22 cellular contexts compared by ENCODE assay signal in the genomic region with DNA sequence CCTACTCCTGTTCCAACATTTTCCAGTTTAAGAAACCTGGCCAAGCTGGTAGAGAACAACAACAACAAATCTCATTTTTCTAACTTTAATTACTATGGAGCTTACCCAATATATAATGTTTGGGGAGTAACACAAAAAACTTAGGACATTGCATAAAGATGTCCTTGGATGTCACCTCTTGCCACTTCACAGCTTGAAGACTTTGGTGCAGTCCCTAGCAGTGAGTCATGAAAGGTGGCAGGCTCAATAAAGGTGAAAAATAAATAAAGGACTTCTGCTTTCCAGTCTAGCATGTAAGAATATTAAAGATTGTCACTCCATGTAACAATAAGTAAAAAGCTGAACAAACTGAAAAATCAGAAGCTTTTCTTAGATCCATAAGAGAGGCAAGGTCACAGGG. TPM values are rescaled to one million over a fixed set of nuclear protein-coding genes. Genes with fewer than 3 reads are reported as not detected.
DNase-seq lines count a peak whose midpoint lies in the region; ATAC-seq lines count a peak whose summit lies in the region.
"Had no signal": no experiment of that assay in that cellular context is flagged by ENCODE, and none has a peak within 500 bp of the region (broad histone marks: within the 10 kb centered on the region; RNA-seq: fewer than 3 reads in every experiment).

No MANE protein-coding gene starts in this region.

- no peaks in the 10 kb centered on the region for H3K36me3 ChIP-seq in CD4-positive, alpha-beta memory T cell (ENCODE audit: insufficient read depth, low read length)
- H3K36me3 ChIP-seq: MG63, SJSA1 had no signal

- peak overlapping the region; percentile 60 for H3K4me3 Mint-ChIP-seq in activated T-cell treated with anti-CD3 and anti-CD28 coated beads, Interleukin-2, amount 50 U/mL, for 4 hours
- no peak overlapping the region for H3K4me3 Mint-ChIP-seq in CD4-positive, alpha-beta memory T cell
- H3K4me3 Mint-ChIP-seq in activated naive CD8-positive, alpha-beta T cell treated with anti-CD3 and anti-CD28 coated beads for 36 hours = no peak overlapping the region
- no peak overlapping the region for H3K4me3 Mint-ChIP-seq in stimulated activated naive CD8-positive, alpha-beta T cell treated with anti-CD3 and anti-CD28 coated beads, Interleukin-15, Interleukin-2, amounts not matched to agents 100 ng/mL and 50 ng/mL, for 24 hours
- no peak overlapping the region for H3K4me3 Mint-ChIP-seq in activated CD8-positive, alpha-beta memory T cell treated with anti-CD3 and anti-CD28 coated beads, Interleukin-2, amount 10 ng/mL, durations not matched to agents 7 days and 5 days
- H3K4me3 Mint-ChIP-seq: CD8-positive, alpha-beta T cell had no signal

- no peak for ATAC-seq in activated T-cell treated with anti-CD3 and anti-CD28 coated beads, Interleukin-2, amount 50 U/mL, for 4 hours
- no peak for ATAC-seq in activated CD8-positive, alpha-beta memory T cell treated with anti-CD3 and anti-CD28 coated beads, Interleukin-2, amount 10 ng/mL, durations not matched to agents 7 days and 5 days
- ATAC-seq: CD8-positive, alpha-beta T cell had no signal

- POLR2A ChIA-PET in CD4-positive, alpha-beta memory T cell (lab: Charles Lee; ENCODE audit: partially characterized antibody) = interaction anchor here (0.7 kb wide), 1 partner anchor 35 kb away, joined by 3 read pairs; no protein-coding TSS in a partner anchor

- intact Hi-C loops in CD4-positive, alpha-beta memory T cell (cut with micrococcal nuclease) = no loop called here

- CTCF ChIA-PET in CD4-positive, alpha-beta memory T cell (lab: Charles Lee; ENCODE audit: partially characterized antibody) = interaction anchor here (0.6 to 1.4 kb wide), 2 partner anchors 44 to 46 kb away, joined by 3 to 4 read pairs; no protein-coding TSS in a partner anchor
- CTCF ChIA-PET in activated CD8-positive, alpha-beta memory T cell treated with anti-CD3 and anti-CD28 coated beads, Interleukin-2, amount 10 ng/mL, durations not matched to agents 7 days and 5 days (lab: Charles Lee) = interaction anchor here (0.9 kb wide), 1 partner anchor 13 kb away, joined by 3 read pairs; no protein-coding TSS in a partner anchor

- peaks cover 45% of the 10 kb centered on the region for H3K4me1 Mint-ChIP-seq in activated T-cell treated with anti-CD3 and anti-CD28 coated beads, Interleukin-2, amount 50 U/mL, for 4 hours (ENCODE audit: low read depth)
- H3K4me1 Mint-ChIP-seq in CD4-positive, alpha-beta memory T cell = peaks cover 35 to 45% (median 40%) of the 10 kb centered on the region in 4 donors
- peaks cover 37% of the 10 kb centered on the region for H3K4me1 Mint-ChIP-seq in activated naive CD8-positive, alpha-beta T cell treated with anti-CD3 and anti-CD28 coated beads for 36 hours
- H3K4me1 Mint-ChIP-seq in stimulated activated naive CD8-positive, alpha-beta T cell treated with anti-CD3 and anti-CD28 coated beads, Interleukin-15, Interleukin-2, amounts not matched to agents 100 ng/mL and 50 ng/mL, for 24 hours (ENCODE audit: low read depth) = peaks cover 41% of the 10 kb centered on the region
- H3K4me1 Mint-ChIP-seq in activated CD8-positive, alpha-beta memory T cell treated with anti-CD3 and anti-CD28 coated beads, Interleukin-2, amount 10 ng/mL, durations not matched to agents 7 days and 5 days = peaks cover 4% of the 10 kb centered on the region

- peaks cover 7% of the 10 kb centered on the region for H3K9me3 Mint-ChIP-seq in activated T-cell treated with anti-CD3 and anti-CD28 coated beads, Interleukin-2, amount 50 U/mL, for 4 hours
- peaks cover 0 to 2% (median 0%) of the 10 kb centered on the region in 8 donors for H3K9me3 Mint-ChIP-seq in CD4-positive, alpha-beta memory T cell
- peaks cover 23% of the 10 kb centered on the region for H3K9me3 Mint-ChIP-seq in activated naive CD8-positive, alpha-beta T cell treated with anti-CD3 and anti-CD28 coated beads for 36 hours
- H3K9me3 Mint-ChIP-seq in stimulated activated naive CD8-positive, alpha-beta T cell treated with anti-CD3 and anti-CD28 coated beads, Interleukin-15, Interleukin-2, amounts not matched to agents 100 ng/mL and 50 ng/mL, for 24 hours = peaks cover 9% of the 10 kb centered on the region
- no peaks in the 10 kb centered on the region for H3K9me3 Mint-ChIP-seq in activated CD8-positive, alpha-beta memory T cell treated with anti-CD3 and anti-CD28 coated beads, Interleukin-2, amount 10 ng/mL, durations not matched to agents 7 days and 5 days (ENCODE audit: low read depth)
- H3K9me3 Mint-ChIP-seq: CD8-positive, alpha-beta T cell had no signal

- peak overlapping the region in 5 of 7 donors; percentile 46 to 90 (median 87) for H3K27ac Mint-ChIP-seq in CD4-positive, alpha-beta memory T cell
- peak overlapping the region; percentile 92 for H3K27ac Mint-ChIP-seq in activated naive CD8-positive, alpha-beta T cell treated with anti-CD3 and anti-CD28 coated beads for 36 hours
- H3K27ac Mint-ChIP-seq in stimulated activated naive CD8-positive, alpha-beta T cell treated with anti-CD3 and anti-CD28 coated beads, Interleukin-15, Interleukin-2, amounts not matched to agents 100 ng/mL and 50 ng/mL, for 24 hours = peak overlapping the region; percentile 85
- H3K27ac Mint-ChIP-seq in activated CD8-positive, alpha-beta memory T cell treated with anti-CD3 and anti-CD28 coated beads, Interleukin-2, amount 10 ng/mL, durations not matched to agents 7 days and 5 days = no peak overlapping the region

- no peaks in the 10 kb centered on the region for H3K36me3 Mint-ChIP-seq in activated T-cell treated with anti-CD3 and anti-CD28 coated beads, Interleukin-2, amount 50 U/mL, for 4 hours (ENCODE audit: insufficient read depth)
- no peaks in the 10 kb centered on the region for H3K36me3 Mint-ChIP-seq in CD4-positive, alpha-beta memory T cell
- peaks cover 27% of the 10 kb centered on the region for H3K36me3 Mint-ChIP-seq in activated naive CD8-positive, alpha-beta T cell treated with anti-CD3 and anti-CD28 coated beads for 36 hours
- no peaks in the 10 kb centered on the region for H3K36me3 Mint-ChIP-seq in stimulated activated naive CD8-positive, alpha-beta T cell treated with anti-CD3 and anti-CD28 coated beads, Interleukin-15, Interleukin-2, amounts not matched to agents 100 ng/mL and 50 ng/mL, for 24 hours (ENCODE audit: low read depth)
- H3K36me3 Mint-ChIP-seq in activated CD8-positive, alpha-beta memory T cell treated with anti-CD3 and anti-CD28 coated beads, Interleukin-2, amount 10 ng/mL, durations not matched to agents 7 days and 5 days = no peaks in the 10 kb centered on the region
- H3K36me3 Mint-ChIP-seq: CD8-positive, alpha-beta T cell had no signal

- no peaks in the 10 kb centered on the region for H3K9me3 ChIP-seq in CD4-positive, alpha-beta memory T cell (ENCODE audit: control insufficient read depth in 1 of 2, low read length in 2 of 2)
- H3K9me3 ChIP-seq: MG63, SJSA1 had no signal

- peaks cover 36% of the 10 kb centered on the region for H3K4me1 ChIP-seq in CD4-positive, alpha-beta memory T cell (ENCODE audit: insufficient read depth, low read length)
- H3K4me1 ChIP-seq: SJSA1 had no signal

- DNase-seq in activated T-cell treated with anti-CD3 and anti-CD28 coated beads, Interleukin-2, amount 50 U/mL, for 4 hours = no peak
- DNase-seq in activated T-cell treated with anti-CD3 and anti-CD28 coated beads for 4 hours (no peak), 8988T (no peak)
- no peak for DNase-seq in CD4-positive, alpha-beta memory T cell
- DNase-seq in activated naive CD8-positive, alpha-beta T cell treated with anti-CD3 and anti-CD28 coated beads for 36 hours = no peak
- no peak for DNase-seq in activated CD8-positive, alpha-beta memory T cell treated with anti-CD3 and anti-CD28 coated beads, Interleukin-2, amount 10 ng/mL, durations not matched to agents 7 days and 5 days
- DNase-seq: Calu3; CD8-positive, alpha-beta T cell; GDM1; GOT3; HCEC 1CT; MG63; NCI-H1417; NCI-H1694 treated with DMSO at 0.1 percent for 48 hours; NCI-H446; NCI-H526; OCI-M1 had no signal

- H3K27me3 Mint-ChIP-seq in activated T-cell treated with anti-CD3 and anti-CD28 coated beads, Interleukin-2, amount 50 U/mL, for 4 hours (ENCODE audit: low read depth) = no peaks in the 10 kb centered on the region
- no peaks in the 10 kb centered on the region for H3K27me3 Mint-ChIP-seq in CD4-positive, alpha-beta memory T cell
- no peaks in the 10 kb centered on the region for H3K27me3 Mint-ChIP-seq in activated naive CD8-positive, alpha-beta T cell treated with anti-CD3 and anti-CD28 coated beads for 36 hours
- no peaks in the 10 kb centered on the region for H3K27me3 Mint-ChIP-seq in stimulated activated naive CD8-positive, alpha-beta T cell treated with anti-CD3 and anti-CD28 coated beads, Interleukin-15, Interleukin-2, amounts not matched to agents 100 ng/mL and 50 ng/mL, for 24 hours
- H3K27me3 Mint-ChIP-seq in activated CD8-positive, alpha-beta memory T cell treated with anti-CD3 and anti-CD28 coated beads, Interleukin-2, amount 10 ng/mL, durations not matched to agents 7 days and 5 days = peaks cover 3% of the 10 kb centered on the region

- H3K27me3 ChIP-seq in CD4-positive, alpha-beta memory T cell (ENCODE audit: insufficient read depth, low read length) = no peaks in the 10 kb centered on the region
- H3K27me3 ChIP-seq: SJSA1 had no signal

- no peak overlapping the region for H3K27ac ChIP-seq in CD4-positive, alpha-beta memory T cell (ENCODE audit: low read depth, low read length)
- H3K27ac ChIP-seq: SJSA1 had no signal

- no peak overlapping the region for H3K4me3 ChIP-seq in CD4-positive, alpha-beta memory T cell (ENCODE audit: low read length in 2 of 2)
- H3K4me3 ChIP-seq: MG63, SJSA1 had no signal

RNA-seq across cellular contexts. Expression of a gene that starts 17.6 kb away (rescaled TPM):
- under 1 TPM; 0.35 to 0.48 (median 0.40) TPM for total RNA-seq in activated T-cell treated with anti-CD3 and anti-CD28 coated beads, Interleukin-2, amount 50 U/mL, for 4 hours
- total RNA-seq in CD4-positive, alpha-beta memory T cell = 1 to 10 TPM; 1.9 to 2.2 TPM
- polyA plus RNA-seq in CD4-positive, alpha-beta memory T cell = 1 to 10 TPM in 1 of 2 donors, not detected in 1; 1.4 TPM
- total RNA-seq in activated naive CD8-positive, alpha-beta T cell treated with anti-CD3 and anti-CD28 coated beads for 36 hours = 1 to 10 TPM in 1 of 2 experiments, under 1 TPM in 1; 0.42 to 1.1 TPM
- under 1 TPM in 1 of 2 experiments, not detected in 1; 0.18 TPM for total RNA-seq in activated CD8-positive, alpha-beta memory T cell treated with anti-CD3 and anti-CD28 coated beads, Interleukin-2, amount 10 ng/mL, durations not matched to agents 7 days and 5 days
- total RNA-seq: A673, LHCN-M2, SJSA1 had no signal
- polyA plus RNA-seq: BJ had no signal
